ENCODE assay signal across 8 cellular contexts in genomic region chr3:64533565-64534317, GRCh38.
DNase-seq lines count a peak whose midpoint lies in the region; ATAC-seq and TF ChIP-seq lines count a peak whose summit lies in the region.

No MANE protein-coding gene starts in this region.

- peaks cover 0 to 4% (median 0%) of the 10 kb centered on the region in 5 experiments for H3K9me3 Mint-ChIP-seq in brain

- TF ChIP-seq CTCF in A673 (conservative IDR thresholded peaks at IDR 0.05; ENCODE audit: low read depth, low read length): peak; percentile 72
- peak; percentile 94 to 96 for TF ChIP-seq CTCF in brain (conservative IDR thresholded peaks at IDR 0.05)
- peak; percentile 76 for TF ChIP-seq CTCF in smooth muscle cell (IDR thresholded peaks at IDR 0.05; ENCODE audit: borderline replicate concordance, insufficient read depth, poor library complexity, severe bottlenecking)

- BruUV-seq in A673 (replicated peaks; lab: Mats Ljungman, UMichigan): no TSS peak

- H3K27me3 ChIP-seq in A673 (replicated peaks; ENCODE audit: insufficient read depth, low read depth, low read length, poor library complexity) (no peaks in the 10 kb centered on the region), smooth muscle cell (ENCODE audit: low read depth) (no peaks in the 10 kb centered on the region)

- H3K9me3 ChIP-seq in A673 (ENCODE audit: low read depth, low read length, poor library complexity, severe bottlenecking) (no peaks in the 10 kb centered on the region), smooth muscle cell (replicated peaks; ENCODE audit: low read depth) (no peaks in the 10 kb centered on the region)

- H3F3A ChIP-seq in smooth muscle cell (ENCODE audit: low read depth): no peaks in the 10 kb centered on the region

- peak; percentile 84 for DNase-seq in A673 (ENCODE audit: low spot score)
- peak; percentile 67 for DNase-seq in NCI-H1092 (lab: John Stamatoyannopoulos, UW)
- peak; percentile 87 for DNase-seq in SK-N-DZ (ENCODE audit: low spot score)
- peak; percentile 81 for DNase-seq in inferior parietal cortex (ENCODE audit: extremely low spot score)
- peak; percentile 32 for DNase-seq in smooth muscle cell (lab: John Stamatoyannopoulos, UW; ENCODE audit: unreplicated experiment)

- H3K4me1 Mint-ChIP-seq in brain: peaks cover 13% of the 10 kb centered on the region

- H3K27ac Mint-ChIP-seq in brain: peak overlapping the region in 4 of 5 experiments; percentile 17 to 80 (median 39)

- H4K20me1 ChIP-seq in smooth muscle cell (ENCODE audit: low read depth): no peaks in the 10 kb centered on the region

- WGBS in smooth muscle cell (ENCODE audit: low lambda C conversion rate): 19% methylated on average over 15 of the region's 15 CpGs

- no peaks in the 10 kb centered on the region for H3K36me3 ChIP-seq in A673 (ENCODE audit: insufficient read depth, low read length, poor library complexity, severe bottlenecking)
- peaks cover 5% of the 10 kb centered on the region for H3K36me3 ChIP-seq in smooth muscle cell (ENCODE audit: low read depth)

- CTCF ChIA-PET in A673 (lab: Charles Lee): interaction anchor here (0.5 to 0.9 kb wide), 4 partner anchors 36 to 1278 kb away, joined by 3 to 5 read pairs (median 4); no protein-coding TSS in a partner anchor

- H3K4me3 Mint-ChIP-seq in brain: peak overlapping the region; percentile 16 to 75 (median 59)

- H3K4me3 ChIP-seq in A673 (ENCODE audit: low read depth, low read length, poor library complexity, severe bottlenecking) (no peak overlapping the region), smooth muscle cell (peak overlapping the region; percentile 19)

- H3K4me1 ChIP-seq in A673 (ENCODE audit: insufficient read depth, low read length, poor library complexity, severe bottlenecking) (no peaks in the 10 kb centered on the region), smooth muscle cell (ENCODE audit: low read depth) (peaks cover 18% of the 10 kb centered on the region)

- H3K79me2 ChIP-seq in smooth muscle cell (ENCODE audit: low read depth): no peaks in the 10 kb centered on the region

- H3K27me3 Mint-ChIP-seq in brain: peaks cover under 1% of the 10 kb centered on the region

- H2AFZ ChIP-seq in smooth muscle cell (ENCODE audit: low read depth): peak overlapping the region; percentile 6

- ATAC-seq in GM18498 (IDR thresholded peaks at IDR 0.05; ENCODE audit: unreplicated experiment) (peak; percentile 99), HG02763 (IDR thresholded peaks at IDR 0.05; ENCODE audit: unreplicated experiment) (peak; percentile 89)

- H3K27ac ChIP-seq in A673 (ENCODE audit: low read depth, low read length, poor library complexity, severe bottlenecking) (no peak overlapping the region), smooth muscle cell (ENCODE audit: low read depth) (no peak overlapping the region)

- intact Hi-C loops in A673 (cut with micrococcal nuclease; ENCODE audit: unreplicated experiment): loop anchor here (5.0 kb wide), 3 partner anchors 634 to 904 kb away; no protein-coding TSS in a partner anchor

- H3K36me3 Mint-ChIP-seq in brain: peaks cover 2% of the 10 kb centered on the region

- H3K4me2 ChIP-seq in smooth muscle cell: peak overlapping the region; percentile 67

- no peak overlapping the region for H3K9ac ChIP-seq in smooth muscle cell (ENCODE audit: low read depth)

- POLR2A ChIA-PET in A673 (lab: Charles Lee; ENCODE audit: low non-redundant PET): no interaction called here

Comparison
In these comparisons a context has a peak if more than half of its experiments do, and no peak if none do; other contexts are left out.
1. DNase-seq: peak in every context shown above with its lines; median percentile 87 in SK-N-DZ; 84 in A673; 81 in inferior parietal cortex; 67 in NCI-H1092; 32 in smooth muscle cell.